13 cellular contexts compared by ENCODE assay signal in genomic region chr15:36370735-36371115, GRCh38.
A peak's percentile ranks its signal among the peaks of the same experiment; 100 is the strongest.
DNase-seq lines count a peak whose midpoint lies in the region; ATAC-seq and TF ChIP-seq lines count a peak whose summit lies in the region.
"Had no signal": no experiment of that assay in that cellular context is flagged by ENCODE, and none has a peak within 500 bp of the region (broad histone marks: within the 10 kb centered on the region; RNA-seq: fewer than 3 reads in every experiment).

No MANE protein-coding gene starts in this region.

- DNase-seq in H4 (ENCODE audit: low spot score) (peak; percentile 9), RWPE1 (ENCODE audit: low spot score) (peak; percentile 64), fibroblast of lung (ENCODE audit: low read depth in 2 of 2) (peak; percentile 68 to 90), skeletal muscle cell (ENCODE audit: low read depth) (peak; percentile 66), lower lobe of right lung (no peak)
- DNase-seq in activated CD4-positive, alpha-beta T cell treated with anti-CD3 and anti-CD28 coated beads, Interleukin-2, amount 50 U/mL, for 4 hours, result no peak
- DNase-seq: body of pancreas; H7; NCI-H2029 treated with DMSO at 0.1 percent for 48 hours; NK-92 treated with Interleukin-12 subunit alpha and Interleukin-12 subunit beta, amount 100 ng/mL, for 24 hours; transverse colon had no signal

- H3K27me3 ChIP-seq in fibroblast of lung (ENCODE audit: control insufficient read depth, insufficient read depth, low read length) (no peaks in the 10 kb centered on the region), lower lobe of right lung (ENCODE audit: low read depth) (no peaks in the 10 kb centered on the region)
- H3K27me3 ChIP-seq: body of pancreas, transverse colon had no signal

- H3K4me1 ChIP-seq in fibroblast of lung (ENCODE audit: control insufficient read depth, extremely low read depth, insufficient read depth, low read length) (peaks cover 10% of the 10 kb centered on the region), lower lobe of right lung (no peaks in the 10 kb centered on the region)
- H3K4me1 ChIP-seq: body of pancreas, transverse colon had no signal

- intact Hi-C loops in lower lobe of right lung (cut with DNase I), result no loop called here

- H3K4me2 ChIP-seq in fibroblast of lung (ENCODE audit: extremely low read depth, insufficient read depth, low read length), result peak overlapping the region; percentile 32

- H4K20me1 ChIP-seq in fibroblast of lung (ENCODE audit: control insufficient read depth, extremely low read depth, insufficient read depth, low read length), result no peaks in the 10 kb centered on the region

- H3K9ac ChIP-seq in fibroblast of lung (ENCODE audit: insufficient read depth, low read length), result no peak overlapping the region

- no peaks in the 10 kb centered on the region for H3K79me2 ChIP-seq in fibroblast of lung (ENCODE audit: control insufficient read depth, insufficient read depth, low read length)

- H3K27ac ChIP-seq in RWPE1 (no peak overlapping the region), fibroblast of lung (ENCODE audit: insufficient read depth, low read length) (no peak overlapping the region), lower lobe of right lung (no peak overlapping the region)
- H3K27ac ChIP-seq: body of pancreas, transverse colon had no signal

- no peaks in the 10 kb centered on the region for H3K36me3 ChIP-seq in fibroblast of lung (ENCODE audit: control insufficient read depth, insufficient read depth, low read length)
- H3K36me3 ChIP-seq in lower lobe of right lung, result no peaks in the 10 kb centered on the region
- H3K36me3 ChIP-seq: transverse colon had no signal

- H3K4me3 ChIP-seq in fibroblast of lung (replicated peaks in 1 of 4; ENCODE audit: control extremely low read depth in 1 of 4, insufficient read depth in 1 of 4, low read depth in 3 of 4, low read length in 4 of 4) (no peak overlapping the region), skeletal muscle cell (ENCODE audit: low read depth, low read length) (no peak overlapping the region), lower lobe of right lung (no peak overlapping the region)
- H3K4me3 ChIP-seq: body of pancreas, transverse colon had no signal

- POLR2A ChIA-PET in RWPE1 (lab: Yijun Ruan, JAX; ENCODE audit: low non-redundant PET), result no interaction called here

- TF ChIP-seq CTCF in RWPE1 (conservative IDR thresholded peaks at IDR 0.05; ENCODE audit: low read depth) (no peak), fibroblast of lung (conservative IDR thresholded peaks at IDR 0.05 in 1 of 2, IDR thresholded peaks at IDR 0.05 in 1 of 2; ENCODE audit: low read depth in 1 of 2, low read length in 2 of 2) (no peak), lower lobe of right lung (IDR thresholded peaks at IDR 0.05) (no peak)

- ATAC-seq in lower lobe of right lung (no peak), GM18873 (IDR thresholded peaks at IDR 0.05; ENCODE audit: low FRiP score, unreplicated experiment) (no peak)
- ATAC-seq: body of pancreas; natural killer cell treated with Interleukin-12 subunit alpha and Interleukin-12 subunit beta and Interleukin-15 and Interleukin-18, amount 100 ng/mL, for 72 hours had no signal

- H2AFZ ChIP-seq in fibroblast of lung (ENCODE audit: low read length), result no peak overlapping the region

- CTCF ChIA-PET in RWPE1 (lab: Yijun Ruan, JAX), result no interaction called here

- no peaks in the 10 kb centered on the region for H3K9me3 ChIP-seq in fibroblast of lung (ENCODE audit: control insufficient read depth, insufficient read depth, low read depth, low read length)
- no peaks in the 10 kb centered on the region for H3K9me3 ChIP-seq in lower lobe of right lung
- H3K9me3 ChIP-seq: body of pancreas, transverse colon had no signal

Comparison
In these comparisons a context has a peak if more than half of its experiments do, and no peak if none do; other contexts are left out.
1. DNase-seq: peak in H4 (single experiment), RWPE1 (single experiment), fibroblast of lung (2 of 2) and skeletal muscle cell (single experiment); none in activated CD4-positive, alpha-beta T cell treated with anti-CD3 and anti-CD28 coated beads, Interleukin-2, amount 50 U/mL, for 4 hours (0 of 2) and lower lobe of right lung (single experiment).